In the genomic region with DNA sequence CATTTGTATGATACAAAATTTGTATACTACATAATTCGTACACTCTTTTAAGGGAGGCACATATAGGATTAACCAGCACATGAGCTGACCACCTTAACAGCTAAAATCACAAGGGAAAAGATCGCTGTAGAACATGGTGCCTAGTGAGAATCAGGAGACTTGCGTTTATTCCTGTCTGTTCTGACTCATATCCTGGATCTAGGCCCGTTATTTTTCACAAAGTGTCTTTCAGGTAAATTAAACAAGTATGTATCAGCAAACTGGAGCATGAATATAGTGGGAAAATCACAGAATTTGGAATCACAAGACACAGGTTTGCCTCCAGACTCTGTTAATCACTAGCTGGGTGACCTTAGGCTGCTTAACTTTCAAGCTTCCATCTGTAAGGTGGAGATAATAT, we compare ENCODE assay signal across 22 cellular contexts. TPM values are rescaled to one million over a fixed set of nuclear protein-coding genes. Genes with fewer than 3 reads are reported as not detected.
DNase-seq lines count a peak whose midpoint lies in the region; ATAC-seq, FAIRE-seq and TF ChIP-seq lines count a peak whose summit lies in the region.
"Had no signal": no experiment of that assay in that cellular context is flagged by ENCODE, and none has a peak within 500 bp of the region (broad histone marks: within the 10 kb centered on the region; RNA-seq: fewer than 3 reads in every experiment).

No MANE protein-coding gene starts in this region.

- no peaks in the 10 kb centered on the region for H3F3A ChIP-seq in SK-N-SH (replicated peaks; ENCODE audit: insufficient read depth)

- no peak for FAIRE-seq in kidney (lab: Jason Lieb, UNC)
- FAIRE-seq: A204.1, D721Med, G401.6 had no signal

- H4K20me1 ChIP-seq in SK-N-SH (ENCODE audit: insufficient read depth) = no peaks in the 10 kb centered on the region
- H4K20me1 ChIP-seq: BLaER1 had no signal

- H3K4me3 ChIP-seq in SK-N-SH (ENCODE audit: low read depth in 2 of 2, low read length in 1 of 2) = no peak overlapping the region
- no peak overlapping the region for H3K4me3 ChIP-seq in epithelial cell of esophagus (ENCODE audit: low read length)
- no peak overlapping the region for H3K4me3 ChIP-seq in kidney (ENCODE audit: low read length in 2 of 2)
- H3K4me3 ChIP-seq: BLaER1, GM23248 had no signal

- 44% methylated on average over 4 of the region's 4 CpGs for WGBS in SK-N-SH (ENCODE audit: low lambda C conversion rate)

- H3K4me2 ChIP-seq in SK-N-SH = no peak overlapping the region
- H3K4me2 ChIP-seq: BLaER1 had no signal

- POLR2A ChIA-PET in SK-N-SH (lab: Yijun Ruan, JAX) = no interaction called here

- H3K4me1 ChIP-seq in SK-N-SH (ENCODE audit: control insufficient read depth in 1 of 2, insufficient read depth in 2 of 2, low read depth in 1 of 2, low read length in 1 of 2) = no peaks in the 10 kb centered on the region; a peak in 2 of 4 replicates
- H3K4me1 ChIP-seq in kidney (ENCODE audit: control insufficient read depth in 1 of 2, insufficient read depth in 1 of 2, low read depth in 1 of 2, low read length in 2 of 2) = no peaks in the 10 kb centered on the region

- no peak overlapping the region for H3K27ac ChIP-seq in SK-N-SH (ENCODE audit: low read depth in 2 of 2, low read length in 1 of 2)
- H3K27ac ChIP-seq in kidney (ENCODE audit: low read depth in 2 of 2, low read length in 2 of 2) = no peak overlapping the region
- H3K27ac ChIP-seq: BLaER1, GM23248 had no signal

- intact Hi-C loops in kidney (cut with DNase I) = no loop called here

- TF ChIP-seq CTCF in SK-N-SH (IDR thresholded peaks at IDR 0.05) (no peak), epithelial cell of esophagus (IDR thresholded peaks at IDR 0.05; ENCODE audit: insufficient read depth, low read depth, low read length, missing control alignments) (no peak), kidney (IDR thresholded peaks at IDR 0.05; ENCODE audit: borderline replicate concordance, extremely low read depth, insufficient read depth) (no peak)

- H2AFZ ChIP-seq in SK-N-SH (ENCODE audit: low read depth) = peak overlapping the region; percentile 52; the same call in 1 of the 2 replicates
- H2AFZ ChIP-seq: GM23248 had no signal

- no peak for ATAC-seq in GM21360 (IDR thresholded peaks at IDR 0.05; ENCODE audit: unreplicated experiment)
- no peak for ATAC-seq in HG03520 (IDR thresholded peaks at IDR 0.05; ENCODE audit: unreplicated experiment)
- ATAC-seq: CD8-positive, alpha-beta T cell had no signal

- no peaks in the 10 kb centered on the region for H3K27me3 ChIP-seq in SK-N-SH (ENCODE audit: insufficient read depth)
- H3K27me3 ChIP-seq: BLaER1 had no signal

- TF ChIP-seq EP300 in SK-N-SH (IDR thresholded peaks at IDR 0.05; ENCODE audit: borderline replicate concordance in 1 of 2, low read depth in 1 of 2, low read length in 1 of 2) = no peak

- no peaks in the 10 kb centered on the region for H3K36me3 ChIP-seq in SK-N-SH (replicated peaks in 1 of 2; ENCODE audit: control insufficient read depth in 1 of 2, insufficient read depth in 2 of 2, low read length in 1 of 2)
- H3K36me3 ChIP-seq in kidney (ENCODE audit: control insufficient read depth in 1 of 2, insufficient read depth in 2 of 2, low read length in 2 of 2) = no peaks in the 10 kb centered on the region
- H3K36me3 ChIP-seq: BLaER1 had no signal

- CTCF ChIA-PET in SK-N-SH (lab: Yijun Ruan, JAX) = interaction anchor here (0.7 to 0.9 kb wide), 2 partner anchors 13 to 56 kb away, joined by 3 to 4 read pairs; no protein-coding TSS in a partner anchor

- peak; percentile 14 for DNase-seq in COLO829 (ENCODE audit: low spot score)
- DNase-seq in SK-N-SH = no peak
- DNase-seq in epithelial cell of esophagus (ENCODE audit: low read depth) = peak; percentile 21
- peak; percentile 29 to 32 for DNase-seq in lung microvascular endothelial cell (ENCODE audit: low read depth in 2 of 2)
- DNase-seq in kidney = no peak
- DNase-seq in effector CD8-positive, alpha-beta T cell (lab: John Stamatoyannopoulos, UW) = no peak
- DNase-seq: CD8-positive, alpha-beta T cell; DMS79 treated with DMSO at 0.1 percent for 48 hours; GM23248; HCEC 1CT; KG1; MM.1S; NCI-H187 treated with DMSO at 0.1 percent for 48 hours; NCI-H446; NCI-H69; SHP77 had no signal

- no peak overlapping the region for H3K9ac ChIP-seq in SK-N-SH
- no peak overlapping the region for H3K9ac ChIP-seq in kidney (ENCODE audit: low read length in 2 of 2)
- H3K9ac ChIP-seq: BLaER1, GM23248 had no signal

- H3K9me3 ChIP-seq in SK-N-SH (no peaks in the 10 kb centered on the region), kidney (ENCODE audit: control insufficient read depth in 1 of 2, low read length in 2 of 2) (no peaks in the 10 kb centered on the region)
- H3K9me3 ChIP-seq: BLaER1 had no signal

- no peaks in the 10 kb centered on the region for H3K79me2 ChIP-seq in SK-N-SH (ENCODE audit: insufficient read depth)

- no peaks in the 10 kb centered on the region for H3K9me2 ChIP-seq in SK-N-SH

- no peak for TF ChIP-seq RAD21 in SK-N-SH (IDR thresholded peaks at IDR 0.05; ENCODE audit: low read length)

TF ChIP-seq in SK-N-SH, 30 proteins besides CTCF, POLR2A, EP300 and RAD21:
- no peak for TF ChIP-seq POLR2AphosphoS5 (IDR thresholded peaks at IDR 0.05; ENCODE audit: low read depth, low read length)
- TF ChIP-seq, protein P1, sequence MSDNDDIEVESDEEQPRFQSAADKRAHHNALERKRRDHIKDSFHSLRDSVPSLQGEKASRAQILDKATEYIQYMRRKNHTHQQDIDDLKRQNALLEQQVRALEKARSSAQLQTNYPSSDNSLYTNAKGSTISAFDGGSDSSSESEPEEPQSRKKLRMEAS (IDR thresholded peaks at IDR 0.05; ENCODE audit: low read depth) = no peak
- TF ChIP-seq RXRA (IDR thresholded peaks at IDR 0.05; ENCODE audit: borderline replicate concordance, low read depth) = no peak
- TF ChIP-seq RCOR1 (IDR thresholded peaks at IDR 0.05; ENCODE audit: low read length) = no peak
- TF ChIP-seq MXI1 (IDR thresholded peaks at IDR 0.05; ENCODE audit: low read depth, low read length) = no peak
- no peak for TF ChIP-seq FOXJ3 (CRISPR knock-in tag; IDR thresholded peaks at IDR 0.05)
- no peak for TF ChIP-seq GATA2 (CRISPR knock-in tag; IDR thresholded peaks at IDR 0.05)
- TF ChIP-seq ELF1 (IDR thresholded peaks at IDR 0.05) = no peak
- no peak for TF ChIP-seq NFIC (IDR thresholded peaks at IDR 0.05; ENCODE audit: borderline replicate concordance)

RNA-seq across cellular contexts. Expression of a gene that starts 47.5 kb away (rescaled TPM):
- polyA plus RNA-seq in SK-N-SH (2012; rRNA removed) = 80.9 and 94.3 TPM in 2 replicates
- polyA plus RNA-seq in SK-N-SH (2012; cell fraction: cytosol; rRNA removed) = 117 and 131 TPM in 2 replicates
- polyA plus RNA-seq in SK-N-SH (2012; cell fraction: nucleus; rRNA removed) = 35.6 and 65.1 TPM in 2 replicates
- 63.2 and 65.1 TPM in 2 replicates for total RNA-seq in lung microvascular endothelial cell
- 98.5 TPM for total RNA-seq in kidney
- polyA plus RNA-seq in kidney (ENCODE audit: insufficient read depth, low read depth, low replicate concordance) = 179 TPM

RNA-seq across cellular contexts. Expression of a gene that starts 52.4 kb away (rescaled TPM):
- 0.33 and 0.37 TPM in 2 replicates for polyA plus RNA-seq in SK-N-SH (2012; rRNA removed)
- 0.60 and 0.96 TPM in 2 replicates for polyA plus RNA-seq in SK-N-SH (2012; cell fraction: cytosol; rRNA removed)
- 0.15 and 0.18 TPM in 2 replicates for polyA plus RNA-seq in SK-N-SH (2012; cell fraction: nucleus; rRNA removed)
- total RNA-seq in lung microvascular endothelial cell = not detected in 2 replicates
- total RNA-seq in kidney = 1.0 TPM
- polyA plus RNA-seq in kidney (ENCODE audit: insufficient read depth, low read depth, low replicate concordance) = not detected
- total RNA-seq: CD8-positive, alpha-beta T cell had no signal

Comparison
In these comparisons a context has a peak if more than half of its experiments do, and no peak if none do; other contexts are left out.
1. DNase-seq: peak in COLO829 (single experiment), epithelial cell of esophagus (single experiment) and lung microvascular endothelial cell (2 of 2); none in SK-N-SH (single experiment), kidney (single experiment) and effector CD8-positive, alpha-beta T cell (single experiment).